Comparison of ENCODE assay signal across 21 cellular contexts in the genomic region with DNA sequence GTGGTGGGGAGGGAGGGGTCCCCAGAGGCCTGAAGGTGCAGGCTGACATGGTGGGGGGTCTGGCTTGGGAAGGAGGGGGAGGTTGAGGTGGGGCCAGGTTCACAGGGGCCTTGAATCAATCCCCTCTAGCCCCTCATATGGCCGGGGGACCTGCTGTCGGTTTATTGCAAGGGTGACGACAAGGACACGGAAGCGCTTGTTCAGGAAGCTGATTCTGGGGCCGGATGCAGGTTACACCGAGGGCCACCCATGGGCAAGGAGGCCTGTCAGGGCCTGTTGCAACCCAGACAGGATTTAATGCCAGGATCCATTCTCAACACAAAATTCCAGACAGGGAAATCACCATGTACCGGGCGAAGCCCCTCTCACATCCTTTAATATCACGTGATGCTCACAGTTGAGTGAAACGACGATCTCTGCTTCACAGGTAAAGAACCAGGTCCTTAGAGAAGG. TPM values are rescaled to one million over a fixed set of nuclear protein-coding genes. Genes with fewer than 3 reads are reported as not detected.
DNase-seq lines count a peak whose midpoint lies in the region; ATAC-seq and TF ChIP-seq lines count a peak whose summit lies in the region.
"Had no signal": no experiment of that assay in that cellular context is flagged by ENCODE, and none has a peak within 500 bp of the region (broad histone marks: within the 10 kb centered on the region; RNA-seq: fewer than 3 reads in every experiment).

No MANE protein-coding gene starts in this region.

- H2BK12ac ChIP-seq in neuronal stem cell (ENCODE audit: low read length) = no peak overlapping the region

- no peak overlapping the region for H4K91ac ChIP-seq in neuronal stem cell (ENCODE audit: low read depth, low read length, poor library complexity)

- H2BK15ac ChIP-seq in neuronal stem cell (ENCODE audit: low read length) = no peak overlapping the region

- H3K4me3 ChIP-seq in SK-N-MC (no peak overlapping the region), esophagus squamous epithelium (no peak overlapping the region), neuronal stem cell (ENCODE audit: low read length in 2 of 2) (no peak overlapping the region), upper lobe of left lung (no peak overlapping the region), suprapubic skin (no peak overlapping the region), tibial nerve (no peak overlapping the region)
- H3K4me3 ChIP-seq: body of pancreas, sigmoid colon had no signal

- H2BK5ac ChIP-seq in neuronal stem cell (ENCODE audit: low read length) = no peak overlapping the region

- H3K27ac ChIP-seq in SK-N-MC (peak overlapping the region; percentile 91), esophagus squamous epithelium (peak overlapping the region; percentile 25 to 60 (median 44)), neuronal stem cell (replicated peaks; ENCODE audit: low read length) (no peak overlapping the region), upper lobe of left lung (peak overlapping the region in 3 of 4 donors; percentile 27 to 73 (median 71)), suprapubic skin (no peak overlapping the region), tibial nerve (no peak overlapping the region)
- H3K27ac ChIP-seq: HL-60 had no signal

- ATAC-seq in upper lobe of left lung (ENCODE audit: low FRiP score in 2 of 2) = no peak
- ATAC-seq: body of pancreas, left lobe of liver had no signal

- H4K8ac ChIP-seq in neuronal stem cell (ENCODE audit: low read depth, low read length) = no peak overlapping the region

- H3K36me3 ChIP-seq in SK-N-MC (ENCODE audit: insufficient read depth, low read length) = no peaks in the 10 kb centered on the region
- H3K36me3 ChIP-seq in esophagus squamous epithelium = no peaks in the 10 kb centered on the region
- H3K36me3 ChIP-seq in neuronal stem cell (replicated peaks in 1 of 2; ENCODE audit: control insufficient read depth in 2 of 2, insufficient read depth in 2 of 2, low read length in 2 of 2) = no peaks in the 10 kb centered on the region
- H3K36me3 ChIP-seq in upper lobe of left lung = no peaks in the 10 kb centered on the region
- H3K36me3 ChIP-seq in suprapubic skin = no peaks in the 10 kb centered on the region
- H3K36me3 ChIP-seq in tibial nerve = no peaks in the 10 kb centered on the region
- H3K36me3 ChIP-seq: sigmoid colon had no signal

- DNase-seq in SK-N-MC (ENCODE audit: low read depth, low spot score) = no peak
- DNase-seq in esophagus squamous epithelium (lab: John Stamatoyannopoulos, UW) = no peak
- no peak for DNase-seq in neuronal stem cell (ENCODE audit: low spot score)
- no peak for DNase-seq in upper lobe of left lung
- no peak for DNase-seq in stimulated activated CD4-positive, alpha-beta T cell treated with anti-CD3 and anti-CD28 coated beads, Interleukin-2, amount 100 ng/mL, for 24 hours
- DNase-seq in NCI-H1105 (lab: John Stamatoyannopoulos, UW) = no peak
- no peak for DNase-seq in suprapubic skin (ENCODE audit: low spot score in 2 of 2)
- DNase-seq in tibial nerve (ENCODE audit: low spot score in 2 of 2) = no peak
- DNase-seq: activated B cell treated with CpG ODN at 0.5 μM for 24 hours; activated CD4-positive, alpha-beta memory T cell treated with anti-CD3 and anti-CD28 coated beads, Interleukin-2, amount 10 ng/mL, durations not matched to agents 7 days and 5 days; activated T-cell treated with anti-CD3 and anti-CD28 coated beads, Interleukin-2, amount 50 U/mL, for 1 hour; body of pancreas; dermis blood vessel endothelial cell; DND-41; NCI-H1694; NCI-H748 treated with DMSO at 0.1 percent for 48 hours; OCI-M1; sigmoid colon; stimulated activated CD4-positive, alpha-beta T cell treated with anti-CD3 and anti-CD28 coated beads, Interleukin-2, amount 100 ng/mL, for 48 hours had no signal

- H3K4me2 ChIP-seq in neuronal stem cell (ENCODE audit: insufficient read depth, low read length, poor library complexity, severe bottlenecking) = no peak overlapping the region

- no peak overlapping the region for H3K23ac ChIP-seq in neuronal stem cell (ENCODE audit: low read depth, low read length, poor library complexity)

- TF ChIP-seq EP300 in upper lobe of left lung (IDR thresholded peaks at IDR 0.05) (no peak), suprapubic skin (IDR thresholded peaks at IDR 0.05) (no peak), tibial nerve (IDR thresholded peaks at IDR 0.05) (no peak)

- H3K9me3 ChIP-seq in SK-N-MC (ENCODE audit: low read depth, low read length) (no peaks in the 10 kb centered on the region), esophagus squamous epithelium (no peaks in the 10 kb centered on the region), neuronal stem cell (replicated peaks in 1 of 2; ENCODE audit: control insufficient read depth in 2 of 2, insufficient read depth in 1 of 2, low read depth in 1 of 2, low read length in 2 of 2) (no peaks in the 10 kb centered on the region), upper lobe of left lung (no peaks in the 10 kb centered on the region), suprapubic skin (no peaks in the 10 kb centered on the region), tibial nerve (no peaks in the 10 kb centered on the region)
- H3K9me3 ChIP-seq: body of pancreas, sigmoid colon had no signal

- WGBS in esophagus squamous epithelium, 2 donors = 31 to 65% methylated on average over 6 to 10 of the region's 12 CpGs
- WGBS in neuronal stem cell (ENCODE audit: extremely low coverage in 2 of 2, insufficient read length in 2 of 2, insufficient replicate concordance in 1 of 2), 2 donors = no CpG with 5 or more reads among the region's 12 CpGs
- 64 to 97% methylated on average over 7 to 12 of the region's 12 CpGs for WGBS in upper lobe of left lung, 2 donors
- WGBS in suprapubic skin = 72% methylated on average over 11 of the region's 12 CpGs
- 82 to 95% methylated on average over 12 of the region's 12 CpGs for WGBS in tibial nerve, 2 donors

- H3K18ac ChIP-seq in neuronal stem cell (ENCODE audit: low read length) = peak overlapping the region; percentile 8

- intact Hi-C loops in esophagus squamous epithelium (cut with DNase I) = no loop called here

- H3K79me1 ChIP-seq in neuronal stem cell (ENCODE audit: low read depth, low read length) = no peaks in the 10 kb centered on the region

- no peak overlapping the region for H2BK120ac ChIP-seq in neuronal stem cell (ENCODE audit: low read depth, low read length)

- no peak for TF ChIP-seq POLR2A in esophagus squamous epithelium (IDR thresholded peaks at IDR 0.05)
- TF ChIP-seq POLR2A in upper lobe of left lung (IDR thresholded peaks at IDR 0.05) = no peak
- no peak for TF ChIP-seq POLR2A in suprapubic skin (IDR thresholded peaks at IDR 0.05)
- TF ChIP-seq POLR2A in tibial nerve (IDR thresholded peaks at IDR 0.05) = no peak

- TF ChIP-seq CTCF in esophagus squamous epithelium (IDR thresholded peaks at IDR 0.05) (no peak), upper lobe of left lung (IDR thresholded peaks at IDR 0.05) (no peak), suprapubic skin (IDR thresholded peaks at IDR 0.05) (no peak), tibial nerve (IDR thresholded peaks at IDR 0.05) (no peak)

- H2AK5ac ChIP-seq in neuronal stem cell (ENCODE audit: low read depth, low read length) = no peak overlapping the region

- no peak overlapping the region for H3K4ac ChIP-seq in neuronal stem cell (ENCODE audit: low read length)

- peaks cover 16 to 73% (median 44%) of the 10 kb centered on the region in 3 donors for H3K4me1 ChIP-seq in esophagus squamous epithelium
- H3K4me1 ChIP-seq in neuronal stem cell (ENCODE audit: control insufficient read depth in 2 of 2, insufficient read depth in 1 of 2, low read depth in 1 of 2, low read length in 2 of 2) = peaks cover 3 to 18% of the 10 kb centered on the region in 2 donors
- H3K4me1 ChIP-seq in upper lobe of left lung = peaks cover 34 to 56% (median 45%) of the 10 kb centered on the region in 4 donors
- H3K4me1 ChIP-seq in suprapubic skin = peaks cover 41% of the 10 kb centered on the region
- H3K4me1 ChIP-seq in tibial nerve = peaks cover 0 to 44% (median 18%) of the 10 kb centered on the region in 4 donors

- H3K14ac ChIP-seq in neuronal stem cell (ENCODE audit: low read length) = no peak overlapping the region

- H2AFZ ChIP-seq in neuronal stem cell (ENCODE audit: low read length) = no peak overlapping the region

- H3K9ac ChIP-seq in SK-N-MC (ENCODE audit: insufficient read length) (no peak overlapping the region), neuronal stem cell (ENCODE audit: low read depth, low read length, poor library complexity) (no peak overlapping the region)

- H3K27me3 ChIP-seq in esophagus squamous epithelium = no peaks in the 10 kb centered on the region
- no peaks in the 10 kb centered on the region for H3K27me3 ChIP-seq in neuronal stem cell (ENCODE audit: control insufficient read depth in 3 of 3, insufficient read depth in 3 of 3, low read depth in 1 of 3, low read length in 3 of 3)
- H3K27me3 ChIP-seq in upper lobe of left lung = no peaks in the 10 kb centered on the region
- no peaks in the 10 kb centered on the region for H3K27me3 ChIP-seq in suprapubic skin
- H3K27me3 ChIP-seq in tibial nerve = no peaks in the 10 kb centered on the region
- H3K27me3 ChIP-seq: body of pancreas, sigmoid colon had no signal

RNA-seq across cellular contexts. Expression of a gene that starts 41.6 kb away (rescaled TPM):
- total RNA-seq in esophagus squamous epithelium (1 to 10 TPM; 2.5 to 8.8 (median 5.6) TPM), upper lobe of left lung (100 to 1,000 TPM in 2 of 6 donors, 10 to 100 TPM in 4; 41.9 to 150 (median 84.3) TPM), suprapubic skin (1 to 10 TPM; 3.3 to 8.5 (median 5.6) TPM), tibial nerve (10 to 100 TPM; 58.4 to 71.5 (median 63.5) TPM)
- 3.8 TPM for polyA plus RNA-seq in neuronal stem cell (2013, experiment 1 of 2)
- 3.2 TPM for polyA plus RNA-seq in neuronal stem cell (2013, experiment 2 of 2)

Comparison
In these comparisons a context has a peak if more than half of its experiments do, and no peak if none do; other contexts are left out.
1. H3K27ac ChIP-seq: peak in SK-N-MC (single experiment), esophagus squamous epithelium (4 of 4) and upper lobe of left lung (3 of 4); none in neuronal stem cell (single experiment), suprapubic skin (single experiment) and tibial nerve (0 of 4).
2. RNA of a gene that starts 41.6 kb away (total RNA-seq): 41.9 to 150 TPM in upper lobe of left lung and 58.4 to 71.5 TPM in tibial nerve; 2.5 to 8.8 TPM in esophagus squamous epithelium and 3.3 to 8.5 TPM in suprapubic skin; every median in the first group is over 4 times any median in the second.